Comparison of ENCODE assay signal across 1 cellular context in the genomic region with DNA sequence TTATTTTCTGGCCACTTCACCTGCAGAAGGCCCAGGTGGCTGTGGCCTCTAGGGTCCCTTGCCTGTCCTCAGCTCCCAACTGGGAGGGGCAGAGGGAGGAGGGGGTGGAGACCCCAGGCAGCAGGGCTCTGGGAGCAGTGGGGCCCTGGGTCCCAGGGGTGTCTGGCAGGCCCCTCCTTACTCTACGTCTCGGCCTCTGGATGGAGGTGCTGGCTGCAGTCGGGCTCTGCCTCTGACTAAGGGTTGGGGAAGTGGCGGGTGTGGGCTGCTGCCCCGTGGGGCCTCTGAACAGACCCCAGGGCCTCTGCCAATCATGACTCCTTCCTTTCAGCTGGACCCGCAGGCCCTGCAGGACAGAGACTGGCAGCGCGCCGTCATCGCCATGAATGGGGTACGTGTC. TPM values are rescaled to one million over a fixed set of nuclear protein-coding genes. Genes with fewer than 3 reads are reported as not detected.
"Had no signal": no experiment of that assay in that cellular context is flagged by ENCODE, and none has a peak within 500 bp of the region (broad histone marks: within the 10 kb centered on the region; RNA-seq: fewer than 3 reads in every experiment).

No MANE protein-coding gene starts in this region.

RNA-seq across cellular contexts. Expression of a gene that starts 41.4 kb away (rescaled TPM):
- total RNA-seq: ascending aorta had no signal
